In the genomic region with DNA sequence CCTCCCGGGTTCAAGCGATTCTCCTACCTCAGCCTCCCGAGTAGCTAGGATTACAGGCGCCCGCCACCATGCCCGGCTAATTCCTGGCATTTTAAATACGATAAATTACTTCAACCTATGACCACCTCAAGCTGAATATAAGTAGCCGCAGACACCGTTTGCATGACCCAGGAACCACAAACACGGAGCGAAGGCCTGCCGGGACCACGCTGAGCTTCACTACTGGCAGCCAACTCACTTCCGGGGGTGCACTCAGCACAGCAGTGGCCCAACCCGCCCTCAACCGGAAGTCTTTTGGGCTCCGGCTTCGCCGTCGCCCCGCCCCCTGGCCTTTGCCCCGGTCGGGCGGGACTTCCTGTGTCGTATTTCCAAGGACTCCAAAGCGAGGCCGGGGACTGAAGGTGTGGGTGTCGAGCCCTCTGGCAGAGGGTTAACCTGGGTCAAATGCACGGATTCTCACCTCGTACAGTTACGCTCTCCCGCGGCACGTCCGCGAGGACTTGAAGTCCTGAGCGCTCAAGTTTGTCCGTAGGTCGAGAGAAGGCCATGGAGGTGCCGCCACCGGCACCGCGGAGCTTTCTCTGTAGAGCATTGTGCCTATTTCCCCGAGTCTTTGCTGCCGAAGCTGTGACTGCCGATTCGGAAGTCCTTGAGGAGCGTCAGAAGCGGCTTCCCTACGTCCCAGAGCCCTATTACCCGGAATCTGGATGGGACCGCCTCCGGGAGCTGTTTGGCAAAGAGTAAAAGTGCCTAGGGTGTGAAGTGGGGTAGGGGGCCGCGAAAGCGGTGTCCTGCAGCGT, we compare ENCODE assay signal across 1 cellular context.
A peak's percentile ranks its signal among the peaks of the same experiment; 100 is the strongest.
TF ChIP-seq lines count a peak whose summit lies in the region.

A gene with protein sequence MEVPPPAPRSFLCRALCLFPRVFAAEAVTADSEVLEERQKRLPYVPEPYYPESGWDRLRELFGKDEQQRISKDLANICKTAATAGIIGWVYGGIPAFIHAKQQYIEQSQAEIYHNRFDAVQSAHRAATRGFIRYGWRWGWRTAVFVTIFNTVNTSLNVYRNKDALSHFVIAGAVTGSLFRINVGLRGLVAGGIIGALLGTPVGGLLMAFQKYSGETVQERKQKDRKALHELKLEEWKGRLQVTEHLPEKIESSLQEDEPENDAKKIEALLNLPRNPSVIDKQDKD (plus strand): TSS at position 360 of the 800 bp plus-strand sequence. CDS start 187 bp downstream, at position 547.

TF ChIP-seq in WTC11, 78 proteins besides CTCF, POLR2A, EP300 and RAD21 (continued from another document and continues in another):
- TF ChIP-seq, protein P1, sequence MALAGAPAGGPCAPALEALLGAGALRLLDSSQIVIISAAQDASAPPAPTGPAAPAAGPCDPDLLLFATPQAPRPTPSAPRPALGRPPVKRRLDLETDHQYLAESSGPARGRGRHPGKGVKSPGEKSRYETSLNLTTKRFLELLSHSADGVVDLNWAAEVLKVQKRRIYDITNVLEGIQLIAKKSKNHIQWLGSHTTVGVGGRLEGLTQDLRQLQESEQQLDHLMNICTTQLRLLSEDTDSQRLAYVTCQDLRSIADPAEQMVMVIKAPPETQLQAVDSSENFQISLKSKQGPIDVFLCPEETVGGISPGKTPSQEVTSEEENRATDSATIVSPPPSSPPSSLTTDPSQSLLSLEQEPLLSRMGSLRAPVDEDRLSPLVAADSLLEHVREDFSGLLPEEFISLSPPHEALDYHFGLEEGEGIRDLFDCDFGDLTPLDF (CRISPR knock-in tag; IDR thresholded peaks at IDR 0.05): no peak
- TF ChIP-seq, protein P2, sequence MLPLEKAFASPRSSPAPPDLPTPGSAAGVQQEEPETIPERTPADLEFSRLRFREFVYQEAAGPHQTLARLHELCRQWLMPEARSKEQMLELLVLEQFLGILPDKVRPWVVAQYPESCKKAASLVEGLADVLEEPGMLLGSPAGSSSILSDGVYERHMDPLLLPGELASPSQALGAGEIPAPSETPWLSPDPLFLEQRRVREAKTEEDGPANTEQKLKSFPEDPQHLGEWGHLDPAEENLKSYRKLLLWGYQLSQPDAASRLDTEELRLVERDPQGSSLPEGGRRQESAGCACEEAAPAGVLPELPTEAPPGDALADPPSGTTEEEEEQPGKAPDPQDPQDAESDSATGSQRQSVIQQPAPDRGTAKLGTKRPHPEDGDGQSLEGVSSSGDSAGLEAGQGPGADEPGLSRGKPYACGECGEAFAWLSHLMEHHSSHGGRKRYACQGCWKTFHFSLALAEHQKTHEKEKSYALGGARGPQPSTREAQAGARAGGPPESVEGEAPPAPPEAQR (CRISPR knock-in tag; IDR thresholded peaks at IDR 0.05): no peak
- TF ChIP-seq, protein P3, sequence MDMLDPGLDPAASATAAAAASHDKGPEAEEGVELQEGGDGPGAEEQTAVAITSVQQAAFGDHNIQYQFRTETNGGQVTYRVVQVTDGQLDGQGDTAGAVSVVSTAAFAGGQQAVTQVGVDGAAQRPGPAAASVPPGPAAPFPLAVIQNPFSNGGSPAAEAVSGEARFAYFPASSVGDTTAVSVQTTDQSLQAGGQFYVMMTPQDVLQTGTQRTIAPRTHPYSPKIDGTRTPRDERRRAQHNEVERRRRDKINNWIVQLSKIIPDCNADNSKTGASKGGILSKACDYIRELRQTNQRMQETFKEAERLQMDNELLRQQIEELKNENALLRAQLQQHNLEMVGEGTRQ (CRISPR knock-in tag; IDR thresholded peaks at IDR 0.05): no peak
- TF ChIP-seq MXD4 (CRISPR knock-in tag; IDR thresholded peaks at IDR 0.05; ENCODE audit: borderline replicate concordance) (no peak), ESRRA (CRISPR knock-in tag; IDR thresholded peaks at IDR 0.05; ENCODE audit: borderline replicate concordance) (no peak), ATF1 (CRISPR knock-in tag; IDR thresholded peaks at IDR 0.05) (no peak), OVOL2 (CRISPR knock-in tag; IDR thresholded peaks at IDR 0.05; ENCODE audit: borderline replicate concordance) (no peak), SMAD3 (CRISPR knock-in tag; IDR thresholded peaks at IDR 0.05; ENCODE audit: borderline replicate concordance) (no peak; the same call in 1 of the 2 replicates), ZNF317 (CRISPR knock-in tag; IDR thresholded peaks at IDR 0.05; ENCODE audit: borderline replicate concordance, low read depth) (no peak), TP53 (CRISPR knock-in tag; IDR thresholded peaks at IDR 0.05) (no peak), CREB1 (CRISPR knock-in tag; IDR thresholded peaks at IDR 0.05) (0 out of 2 replicates have a peak, but pooled peaks have one; percentile 18), ZNF416 (CRISPR knock-in tag; IDR thresholded peaks at IDR 0.05) (no peak), ZNF396 (CRISPR knock-in tag; IDR thresholded peaks at IDR 0.05; ENCODE audit: borderline replicate concordance) (no peak), KAT7 (CRISPR knock-in tag; IDR thresholded peaks at IDR 0.05; ENCODE audit: borderline replicate concordance) (0 out of 2 replicates have a peak, but pooled peaks have one; percentile 13), SMAD4 (CRISPR knock-in tag; IDR thresholded peaks at IDR 0.05) (no peak), ELF4 (CRISPR knock-in tag; IDR thresholded peaks at IDR 0.05; ENCODE audit: low read depth) (no peak), ZNF423 (CRISPR knock-in tag; IDR thresholded peaks at IDR 0.05) (no peak), ZNF232 (CRISPR knock-in tag; IDR thresholded peaks at IDR 0.05) (no peak), TCF7 (CRISPR knock-in tag; IDR thresholded peaks at IDR 0.05; ENCODE audit: low read depth) (no peak), NR2C2 (CRISPR knock-in tag; IDR thresholded peaks at IDR 0.05) (peak; percentile 93), NR3C1 (CRISPR knock-in tag; conservative IDR thresholded peaks at IDR 0.05; ENCODE audit: low read depth) (no peak), NFYB (CRISPR knock-in tag; conservative IDR thresholded peaks at IDR 0.05; ENCODE audit: low read depth) (no peak), CREM (CRISPR knock-in tag; IDR thresholded peaks at IDR 0.05) (peak; percentile 82), NFE2L1 (CRISPR knock-in tag; IDR thresholded peaks at IDR 0.05) (no peak; the same call in 1 of the 2 replicates)
- TF ChIP-seq, protein P4, sequence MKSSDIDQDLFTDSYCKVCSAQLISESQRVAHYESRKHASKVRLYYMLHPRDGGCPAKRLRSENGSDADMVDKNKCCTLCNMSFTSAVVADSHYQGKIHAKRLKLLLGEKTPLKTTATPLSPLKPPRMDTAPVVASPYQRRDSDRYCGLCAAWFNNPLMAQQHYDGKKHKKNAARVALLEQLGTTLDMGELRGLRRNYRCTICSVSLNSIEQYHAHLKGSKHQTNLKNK (CRISPR knock-in tag; IDR thresholded peaks at IDR 0.05): no peak
- TF ChIP-seq, protein P5, sequence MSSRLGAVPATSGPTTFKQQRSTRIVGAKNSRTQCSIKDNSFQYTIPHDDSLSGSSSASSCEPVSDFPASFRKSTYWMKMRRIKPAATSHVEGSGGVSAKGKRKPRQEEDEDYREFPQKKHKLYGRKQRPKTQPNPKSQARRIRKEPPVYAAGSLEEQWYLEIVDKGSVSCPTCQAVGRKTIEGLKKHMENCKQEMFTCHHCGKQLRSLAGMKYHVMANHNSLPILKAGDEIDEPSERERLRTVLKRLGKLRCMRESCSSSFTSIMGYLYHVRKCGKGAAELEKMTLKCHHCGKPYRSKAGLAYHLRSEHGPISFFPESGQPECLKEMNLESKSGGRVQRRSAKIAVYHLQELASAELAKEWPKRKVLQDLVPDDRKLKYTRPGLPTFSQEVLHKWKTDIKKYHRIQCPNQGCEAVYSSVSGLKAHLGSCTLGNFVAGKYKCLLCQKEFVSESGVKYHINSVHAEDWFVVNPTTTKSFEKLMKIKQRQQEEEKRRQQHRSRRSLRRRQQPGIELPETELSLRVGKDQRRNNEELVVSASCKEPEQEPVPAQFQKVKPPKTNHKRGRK (CRISPR knock-in tag; IDR thresholded peaks at IDR 0.05; ENCODE audit: borderline replicate concordance): no peak
- TF ChIP-seq, protein P6, sequence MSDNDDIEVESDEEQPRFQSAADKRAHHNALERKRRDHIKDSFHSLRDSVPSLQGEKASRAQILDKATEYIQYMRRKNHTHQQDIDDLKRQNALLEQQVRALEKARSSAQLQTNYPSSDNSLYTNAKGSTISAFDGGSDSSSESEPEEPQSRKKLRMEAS (CRISPR knock-in tag; IDR thresholded peaks at IDR 0.05): peak; percentile 59; the same call in 1 of the 2 replicates
- TF ChIP-seq, protein P7, sequence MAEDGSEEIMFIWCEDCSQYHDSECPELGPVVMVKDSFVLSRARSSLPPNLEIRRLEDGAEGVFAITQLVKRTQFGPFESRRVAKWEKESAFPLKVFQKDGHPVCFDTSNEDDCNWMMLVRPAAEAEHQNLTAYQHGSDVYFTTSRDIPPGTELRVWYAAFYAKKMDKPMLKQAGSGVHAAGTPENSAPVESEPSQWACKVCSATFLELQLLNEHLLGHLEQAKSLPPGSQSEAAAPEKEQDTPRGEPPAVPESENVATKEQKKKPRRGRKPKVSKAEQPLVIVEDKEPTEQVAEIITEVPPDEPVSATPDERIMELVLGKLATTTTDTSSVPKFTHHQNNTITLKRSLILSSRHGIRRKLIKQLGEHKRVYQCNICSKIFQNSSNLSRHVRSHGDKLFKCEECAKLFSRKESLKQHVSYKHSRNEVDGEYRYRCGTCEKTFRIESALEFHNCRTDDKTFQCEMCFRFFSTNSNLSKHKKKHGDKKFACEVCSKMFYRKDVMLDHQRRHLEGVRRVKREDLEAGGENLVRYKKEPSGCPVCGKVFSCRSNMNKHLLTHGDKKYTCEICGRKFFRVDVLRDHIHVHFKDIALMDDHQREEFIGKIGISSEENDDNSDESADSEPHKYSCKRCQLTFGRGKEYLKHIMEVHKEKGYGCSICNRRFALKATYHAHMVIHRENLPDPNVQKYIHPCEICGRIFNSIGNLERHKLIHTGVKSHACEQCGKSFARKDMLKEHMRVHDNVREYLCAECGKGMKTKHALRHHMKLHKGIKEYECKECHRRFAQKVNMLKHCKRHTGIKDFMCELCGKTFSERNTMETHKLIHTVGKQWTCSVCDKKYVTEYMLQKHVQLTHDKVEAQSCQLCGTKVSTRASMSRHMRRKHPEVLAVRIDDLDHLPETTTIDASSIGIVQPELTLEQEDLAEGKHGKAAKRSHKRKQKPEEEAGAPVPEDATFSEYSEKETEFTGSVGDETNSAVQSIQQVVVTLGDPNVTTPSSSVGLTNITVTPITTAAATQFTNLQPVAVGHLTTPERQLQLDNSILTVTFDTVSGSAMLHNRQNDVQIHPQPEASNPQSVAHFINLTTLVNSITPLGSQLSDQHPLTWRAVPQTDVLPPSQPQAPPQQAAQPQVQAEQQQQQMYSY (CRISPR knock-in tag; IDR thresholded peaks at IDR 0.05): no peak
- TF ChIP-seq, protein P8, sequence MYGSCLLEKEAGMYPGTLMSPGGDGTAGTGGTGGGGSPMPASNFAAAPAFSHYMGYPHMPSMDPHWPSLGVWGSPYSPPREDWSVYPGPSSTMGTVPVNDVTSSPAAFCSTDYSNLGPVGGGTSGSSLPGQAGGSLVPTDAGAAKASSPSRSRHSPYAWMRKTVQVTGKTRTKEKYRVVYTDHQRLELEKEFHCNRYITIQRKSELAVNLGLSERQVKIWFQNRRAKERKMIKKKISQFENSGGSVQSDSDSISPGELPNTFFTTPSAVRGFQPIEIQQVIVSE (CRISPR knock-in tag; IDR thresholded peaks at IDR 0.05; ENCODE audit: borderline replicate concordance): no peak
- TF ChIP-seq, protein P9, sequence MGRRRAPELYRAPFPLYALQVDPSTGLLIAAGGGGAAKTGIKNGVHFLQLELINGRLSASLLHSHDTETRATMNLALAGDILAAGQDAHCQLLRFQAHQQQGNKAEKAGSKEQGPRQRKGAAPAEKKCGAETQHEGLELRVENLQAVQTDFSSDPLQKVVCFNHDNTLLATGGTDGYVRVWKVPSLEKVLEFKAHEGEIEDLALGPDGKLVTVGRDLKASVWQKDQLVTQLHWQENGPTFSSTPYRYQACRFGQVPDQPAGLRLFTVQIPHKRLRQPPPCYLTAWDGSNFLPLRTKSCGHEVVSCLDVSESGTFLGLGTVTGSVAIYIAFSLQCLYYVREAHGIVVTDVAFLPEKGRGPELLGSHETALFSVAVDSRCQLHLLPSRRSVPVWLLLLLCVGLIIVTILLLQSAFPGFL (CRISPR knock-in tag; IDR thresholded peaks at IDR 0.05; ENCODE audit: borderline replicate concordance): no peak
- TF ChIP-seq, protein P10, sequence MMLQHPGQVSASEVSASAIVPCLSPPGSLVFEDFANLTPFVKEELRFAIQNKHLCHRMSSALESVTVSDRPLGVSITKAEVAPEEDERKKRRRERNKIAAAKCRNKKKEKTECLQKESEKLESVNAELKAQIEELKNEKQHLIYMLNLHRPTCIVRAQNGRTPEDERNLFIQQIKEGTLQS (CRISPR knock-in tag; conservative IDR thresholded peaks at IDR 0.05): no peak
- TF ChIP-seq, protein P11, sequence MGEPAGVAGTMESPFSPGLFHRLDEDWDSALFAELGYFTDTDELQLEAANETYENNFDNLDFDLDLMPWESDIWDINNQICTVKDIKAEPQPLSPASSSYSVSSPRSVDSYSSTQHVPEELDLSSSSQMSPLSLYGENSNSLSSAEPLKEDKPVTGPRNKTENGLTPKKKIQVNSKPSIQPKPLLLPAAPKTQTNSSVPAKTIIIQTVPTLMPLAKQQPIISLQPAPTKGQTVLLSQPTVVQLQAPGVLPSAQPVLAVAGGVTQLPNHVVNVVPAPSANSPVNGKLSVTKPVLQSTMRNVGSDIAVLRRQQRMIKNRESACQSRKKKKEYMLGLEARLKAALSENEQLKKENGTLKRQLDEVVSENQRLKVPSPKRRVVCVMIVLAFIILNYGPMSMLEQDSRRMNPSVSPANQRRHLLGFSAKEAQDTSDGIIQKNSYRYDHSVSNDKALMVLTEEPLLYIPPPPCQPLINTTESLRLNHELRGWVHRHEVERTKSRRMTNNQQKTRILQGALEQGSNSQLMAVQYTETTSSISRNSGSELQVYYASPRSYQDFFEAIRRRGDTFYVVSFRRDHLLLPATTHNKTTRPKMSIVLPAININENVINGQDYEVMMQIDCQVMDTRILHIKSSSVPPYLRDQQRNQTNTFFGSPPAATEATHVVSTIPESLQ (CRISPR knock-in tag; IDR thresholded peaks at IDR 0.05): no peak
- TF ChIP-seq, protein P12, sequence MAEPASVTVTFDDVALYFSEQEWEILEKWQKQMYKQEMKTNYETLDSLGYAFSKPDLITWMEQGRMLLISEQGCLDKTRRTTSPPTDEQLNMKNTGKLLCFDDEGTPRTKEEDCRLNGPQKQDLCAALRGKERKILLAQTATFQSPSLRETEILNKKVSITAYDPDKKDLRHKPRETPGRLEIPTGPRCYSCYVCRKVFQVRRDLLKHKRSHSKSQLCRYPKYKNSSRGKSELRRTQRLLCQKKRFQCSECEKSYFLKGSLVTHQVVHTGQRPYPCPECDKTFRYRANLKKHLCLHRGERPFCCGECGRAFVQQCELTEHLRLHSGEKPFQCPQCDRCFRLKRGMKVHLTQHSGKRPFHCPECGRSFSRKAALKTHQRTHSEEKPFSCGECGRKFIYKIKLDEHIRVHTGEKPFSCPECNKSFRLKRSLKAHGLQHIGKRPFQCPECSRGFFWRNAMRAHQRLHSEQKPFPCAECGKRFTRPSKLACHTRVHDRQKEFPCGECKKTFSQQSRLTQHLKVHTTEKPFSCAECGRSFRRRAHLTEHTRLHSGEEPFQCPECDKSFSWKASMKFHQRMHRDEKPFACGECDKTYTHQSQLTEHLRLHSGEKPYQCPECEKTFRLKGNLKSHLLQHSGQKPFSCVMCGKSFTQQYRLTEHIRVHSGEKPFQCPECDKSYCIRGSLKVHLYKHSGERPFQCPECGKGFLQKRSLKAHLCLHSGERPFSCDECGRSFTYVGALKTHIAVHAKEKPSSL (CRISPR knock-in tag; conservative IDR thresholded peaks at IDR 0.05): no peak
- TF ChIP-seq, protein P13, sequence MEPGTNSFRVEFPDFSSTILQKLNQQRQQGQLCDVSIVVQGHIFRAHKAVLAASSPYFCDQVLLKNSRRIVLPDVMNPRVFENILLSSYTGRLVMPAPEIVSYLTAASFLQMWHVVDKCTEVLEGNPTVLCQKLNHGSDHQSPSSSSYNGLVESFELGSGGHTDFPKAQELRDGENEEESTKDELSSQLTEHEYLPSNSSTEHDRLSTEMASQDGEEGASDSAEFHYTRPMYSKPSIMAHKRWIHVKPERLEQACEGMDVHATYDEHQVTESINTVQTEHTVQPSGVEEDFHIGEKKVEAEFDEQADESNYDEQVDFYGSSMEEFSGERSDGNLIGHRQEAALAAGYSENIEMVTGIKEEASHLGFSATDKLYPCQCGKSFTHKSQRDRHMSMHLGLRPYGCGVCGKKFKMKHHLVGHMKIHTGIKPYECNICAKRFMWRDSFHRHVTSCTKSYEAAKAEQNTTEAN (CRISPR knock-in tag; IDR thresholded peaks at IDR 0.05): no peak
